1 cellular context compared by ENCODE assay signal in genomic region chr5:157050050-157050449, GRCh38.
TF ChIP-seq lines count a peak whose summit lies in the region.

No MANE protein-coding gene starts in this region.

TF ChIP-seq in HepG2, 621 proteins besides CTCF, POLR2A, EP300 and RAD21:
- no peak for TF ChIP-seq GATA4 (IDR thresholded peaks at IDR 0.05; ENCODE audit: borderline replicate concordance, low read depth)
- TF ChIP-seq HNRNPUL1 (IDR thresholded peaks at IDR 0.05; ENCODE audit: low read depth, low read length) = no peak
- no peak for TF ChIP-seq ZSCAN12 (CRISPR knock-in tag; IDR thresholded peaks at IDR 0.05)
- no peak for TF ChIP-seq ZSCAN21 (CRISPR knock-in tag; IDR thresholded peaks at IDR 0.05; ENCODE audit: borderline replicate concordance)
- no peak for TF ChIP-seq ZNF253 (CRISPR knock-in tag; IDR thresholded peaks at IDR 0.05; ENCODE audit: borderline replicate concordance)
- no peak for TF ChIP-seq NFE2L1 (CRISPR knock-in tag; IDR thresholded peaks at IDR 0.05; ENCODE audit: borderline replicate concordance)
- no peak for TF ChIP-seq ZNF335 (CRISPR knock-in tag; IDR thresholded peaks at IDR 0.05)
